29 cellular contexts compared by ENCODE assay signal in the genomic region with DNA sequence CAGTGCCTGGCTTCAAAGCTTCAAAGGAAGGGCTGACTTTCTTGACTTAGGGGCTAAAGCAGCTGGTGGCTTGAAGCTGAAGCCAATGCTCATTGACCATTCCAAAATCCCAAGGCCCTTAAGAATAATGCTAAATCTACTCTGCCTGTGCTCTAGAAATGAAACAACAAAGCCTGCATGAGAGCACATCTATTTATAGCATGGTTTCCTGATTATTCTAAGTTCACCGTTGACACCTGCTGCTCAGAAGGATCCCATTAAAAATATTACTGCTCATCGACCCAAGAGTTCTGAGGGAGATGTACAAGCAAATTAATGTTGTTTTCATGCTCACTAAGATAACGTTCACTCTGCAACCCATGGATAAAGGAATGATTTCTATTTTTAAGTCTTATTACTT. TPM values are rescaled to one million over a fixed set of nuclear protein-coding genes. Genes with fewer than 3 reads are reported as not detected.
A peak's percentile ranks its signal among the peaks of the same experiment; 100 is the strongest.
DNase-seq lines count a peak whose midpoint lies in the region; ATAC-seq, FAIRE-seq and TF ChIP-seq lines count a peak whose summit lies in the region.
"Had no signal": no experiment of that assay in that cellular context is flagged by ENCODE, and none has a peak within 500 bp of the region (broad histone marks: within the 10 kb centered on the region; RNA-seq: fewer than 3 reads in every experiment).

No MANE protein-coding gene starts in this region.

- H3K4me2 ChIP-seq in OCI-LY7 (ENCODE audit: low read length), result peak overlapping the region; percentile 6; the same call in 1 of the 2 replicates
- H3K4me2 ChIP-seq: KMS-11 had no signal

- H3K27ac Mint-ChIP-seq in natural killer cell treated with Interleukin-12 subunit alpha and Interleukin-12 subunit beta and Interleukin-15 and Interleukin-18, amount 100 ng/mL, for 72 hours, result no peak overlapping the region
- H3K27ac Mint-ChIP-seq in natural killer cell, result no peak overlapping the region
- H3K27ac Mint-ChIP-seq: CD4-positive, CD25-positive, alpha-beta regulatory T cell; IgD-negative memory B cell; T-helper 1 cell treated with Interleukin-12 subunit alpha and Interleukin-12 subunit beta and Interleukin-4 antibody, amounts not matched to agents 30 μg/mL and 1 μg/mL, for 36 hours had no signal

- no peak overlapping the region for H3K27ac ChIP-seq in OCI-LY7 (ENCODE audit: low read depth, low read length, poor library complexity, severe bottlenecking)
- no peak overlapping the region for H3K27ac ChIP-seq in kidney (ENCODE audit: low read depth in 2 of 2, low read length in 2 of 2)
- H3K27ac ChIP-seq: KMS-11, Peyer's patch, SK-N-MC had no signal

- no TSS peak for BruUV-seq in OCI-LY7 (replicated peaks; lab: Mats Ljungman, UMichigan)

- H3K4me3 ChIP-seq in OCI-LY7 (ENCODE audit: low read depth, low read length, poor library complexity, severe bottlenecking) (no peak overlapping the region), kidney (ENCODE audit: low read length in 2 of 2) (no peak overlapping the region)
- H3K4me3 ChIP-seq: Peyer's patch, SK-N-MC had no signal

- H3K9ac ChIP-seq in kidney (ENCODE audit: low read length in 2 of 2), result no peak overlapping the region
- H3K9ac ChIP-seq: KMS-11 had no signal

- H3K4me1 ChIP-seq in OCI-LY7 (ENCODE audit: insufficient read depth, low read length, poor library complexity, severe bottlenecking) (peaks cover 7% of the 10 kb centered on the region), kidney (ENCODE audit: control insufficient read depth in 1 of 2, insufficient read depth in 1 of 2, low read depth in 1 of 2, low read length in 2 of 2) (peaks cover 0 to 9% of the 10 kb centered on the region in 2 donors)
- H3K4me1 ChIP-seq: BE2C, Peyer's patch had no signal

- no peaks in the 10 kb centered on the region for H3K9me3 Mint-ChIP-seq in natural killer cell treated with Interleukin-12 subunit alpha and Interleukin-12 subunit beta and Interleukin-15 and Interleukin-18, amount 100 ng/mL, for 72 hours
- no peaks in the 10 kb centered on the region for H3K9me3 Mint-ChIP-seq in natural killer cell

- TF ChIP-seq CTCF in natural killer cell (IDR thresholded peaks at IDR 0.05) (no peak), OCI-LY7 (conservative IDR thresholded peaks at IDR 0.05; ENCODE audit: low read length) (no peak), kidney (IDR thresholded peaks at IDR 0.05; ENCODE audit: borderline replicate concordance, extremely low read depth, insufficient read depth) (no peak)

- no peaks in the 10 kb centered on the region for H4K20me1 ChIP-seq in OCI-LY7 (ENCODE audit: insufficient read depth, low read length)

- H3K79me2 ChIP-seq in OCI-LY7 (ENCODE audit: insufficient read depth, low read depth, low read length), result no peaks in the 10 kb centered on the region

- 0 out of 2 replicates have a peak, but pooled peaks cover 3% of the 10 kb centered on the region for H3K9me3 ChIP-seq in OCI-LY7 (ENCODE audit: low read length)
- peaks cover 0 to 3% of the 10 kb centered on the region in 2 donors for H3K9me3 ChIP-seq in kidney (ENCODE audit: control insufficient read depth in 1 of 2, low read length in 2 of 2)

- H3K27me3 Mint-ChIP-seq in natural killer cell treated with Interleukin-12 subunit alpha and Interleukin-12 subunit beta and Interleukin-15 and Interleukin-18, amount 100 ng/mL, for 72 hours, result peaks cover 45 to 59% of the 10 kb centered on the region in 2 donors
- peaks cover 38 to 77% of the 10 kb centered on the region in 2 donors for H3K27me3 Mint-ChIP-seq in natural killer cell (ENCODE audit: low read depth in 2 of 2)

- CTCF ChIA-PET in OCI-LY7 (lab: Charles Lee; ENCODE audit: unreplicated experiment), result interaction anchor here (0.6 to 0.8 kb wide), 2 partner anchors 12 to 22 kb away, joined by 3 read pairs; no protein-coding TSS in a partner anchor

- no peaks in the 10 kb centered on the region for H3K4me1 Mint-ChIP-seq in natural killer cell treated with Interleukin-12 subunit alpha and Interleukin-12 subunit beta and Interleukin-15 and Interleukin-18, amount 100 ng/mL, for 72 hours (ENCODE audit: low read depth in 2 of 2)
- no peaks in the 10 kb centered on the region for H3K4me1 Mint-ChIP-seq in natural killer cell
- H3K4me1 Mint-ChIP-seq: CD4-positive, CD25-positive, alpha-beta regulatory T cell; IgD-negative memory B cell had no signal

- ATAC-seq in natural killer cell treated with Interleukin-12 subunit alpha and Interleukin-12 subunit beta and Interleukin-15 and Interleukin-18, amount 100 ng/mL, for 72 hours, result no peak
- no peak for ATAC-seq in natural killer cell

- no peaks in the 10 kb centered on the region for H3K36me3 ChIP-seq in OCI-LY7 (ENCODE audit: insufficient read depth, low read length)
- no peaks in the 10 kb centered on the region for H3K36me3 ChIP-seq in kidney (ENCODE audit: control insufficient read depth in 1 of 2, insufficient read depth in 2 of 2, low read length in 2 of 2)
- H3K36me3 ChIP-seq: BE2C, Peyer's patch had no signal

- no peak overlapping the region for H3K4me3 Mint-ChIP-seq in natural killer cell treated with Interleukin-12 subunit alpha and Interleukin-12 subunit beta and Interleukin-15 and Interleukin-18, amount 100 ng/mL, for 72 hours
- H3K4me3 Mint-ChIP-seq in natural killer cell, result no peak overlapping the region
- H3K4me3 Mint-ChIP-seq: CD4-positive, CD25-positive, alpha-beta regulatory T cell; IgD-negative memory B cell; T-helper 1 cell treated with Interleukin-12 subunit alpha and Interleukin-12 subunit beta and Interleukin-4 antibody, amounts not matched to agents 30 μg/mL and 1 μg/mL, for 36 hours had no signal

- no peaks in the 10 kb centered on the region for H3K9me2 ChIP-seq in OCI-LY7 (ENCODE audit: insufficient read depth, low read length)

- FAIRE-seq in kidney (lab: Jason Lieb, UNC), result no peak
- FAIRE-seq: GM12891, H1 had no signal

- H3K36me3 Mint-ChIP-seq in natural killer cell treated with Interleukin-12 subunit alpha and Interleukin-12 subunit beta and Interleukin-15 and Interleukin-18, amount 100 ng/mL, for 72 hours, result peaks cover 4% of the 10 kb centered on the region
- H3K36me3 Mint-ChIP-seq in natural killer cell, result no peaks in the 10 kb centered on the region
- H3K36me3 Mint-ChIP-seq: CD4-positive, CD25-positive, alpha-beta regulatory T cell had no signal

- DNase-seq in DMS53 (lab: John Stamatoyannopoulos, UW), result peak; percentile 26
- DNase-seq in DMS53 treated with DMSO at 0.1 percent for 48 hours (lab: John Stamatoyannopoulos, UW; ENCODE audit: unreplicated experiment), result no peak
- peak; percentile 47 for DNase-seq in natural killer cell treated with Interleukin-12 subunit alpha and Interleukin-12 subunit beta and Interleukin-15 and Interleukin-18, amount 100 ng/mL, for 72 hours (ENCODE audit: low spot score)
- no peak for DNase-seq in natural killer cell
- DNase-seq in OCI-LY7 (ENCODE audit: low spot score), result no peak
- DNase-seq in cerebellar cortex (ENCODE audit: low spot score), result no peak
- no peak for DNase-seq in SW480 (ENCODE audit: low spot score)
- DNase-seq in kidney, result no peak
- DNase-seq: 8988T; ACHN; BE2C; CD4-positive, CD25-positive, alpha-beta regulatory T cell; DMS79; GF-D8; HCEC 1CT; MM.1S; NCI-H187 treated with DMSO at 0.1 percent for 48 hours; NCI-H2171; NCI-H226; NCI-H526; OCI-M1; Peyer's patch; SIG-M5 had no signal

- POLR2A ChIA-PET in OCI-LY7 (lab: Charles Lee), result interaction anchor here (0.6 to 1.2 kb wide), 2 partner anchors 57 to 385 kb away, joined by 3 to 4 read pairs; no protein-coding TSS in a partner anchor

- H2AFZ ChIP-seq in OCI-LY7 (ENCODE audit: low read length), result no peak overlapping the region

- intact Hi-C loops in natural killer cell (cut with micrococcal nuclease) (no loop called here), OCI-LY7 (cut with micrococcal nuclease; ENCODE audit: unreplicated experiment) (no loop called here), kidney (cut with DNase I) (no loop called here)

RNA-seq across cellular contexts. Expression of a gene that starts 6.7 kb away (rescaled TPM):
- total RNA-seq in natural killer cell treated with Interleukin-12 subunit alpha and Interleukin-12 subunit beta and Interleukin-15 and Interleukin-18, amount 100 ng/mL, for 72 hours, result not detected
- total RNA-seq in natural killer cell (not detected), OCI-LY7 (2022) (0.25 TPM in 1 of 2 replicates, not detected in the other), kidney (1.1 TPM)
- not detected in 2 replicates for total RNA-seq in OCI-LY7 (2014; rRNA removed; shearing (Covaris generic))
- polyA plus RNA-seq in kidney (ENCODE audit: insufficient read depth, low read depth, low replicate concordance), result 59.0 TPM
- total RNA-seq: CD4-positive, CD25-positive, alpha-beta regulatory T cell; H1; Peyer's patch had no signal
- polyA plus RNA-seq: CD4-positive, CD25-positive, alpha-beta regulatory T cell; H1; IgD-negative memory B cell had no signal

RNA-seq across cellular contexts. Expression of a gene that starts 59.4 kb away (rescaled TPM):
- total RNA-seq in natural killer cell treated with Interleukin-12 subunit alpha and Interleukin-12 subunit beta and Interleukin-15 and Interleukin-18, amount 100 ng/mL, for 72 hours, result 1 to 10 TPM in 1 of 2 donors, under 1 TPM in 1; 0.62 to 1.4 TPM
- total RNA-seq in natural killer cell (1 to 10 TPM in 1 of 3 donors, under 1 TPM in 2; 0.42 to 2.1 (median 0.88) TPM), OCI-LY7 (2022) (not detected in 2 replicates), kidney (15.4 TPM)
- not detected in 2 replicates for total RNA-seq in OCI-LY7 (2014; rRNA removed; shearing (Covaris generic))
- 17.7 TPM for polyA plus RNA-seq in kidney (ENCODE audit: insufficient read depth, low read depth, low replicate concordance)
- total RNA-seq: CD4-positive, CD25-positive, alpha-beta regulatory T cell had no signal
- polyA plus RNA-seq: CD4-positive, CD25-positive, alpha-beta regulatory T cell; IgD-negative memory B cell had no signal

Comparison
In these comparisons a context has a peak if more than half of its experiments do, and no peak if none do; other contexts are left out.
1. DNase-seq: peak in DMS53 (single experiment) and natural killer cell treated with Interleukin-12 subunit alpha and Interleukin-12 subunit beta and Interleukin-15 and Interleukin-18, amount 100 ng/mL, for 72 hours (single experiment); none in DMS53 treated with DMSO at 0.1 percent for 48 hours (single experiment), natural killer cell (single experiment), OCI-LY7 (single experiment), cerebellar cortex (single experiment), SW480 (single experiment) and kidney (single experiment).